Comparison of ENCODE assay signal across 10 cellular contexts in the genomic region with DNA sequence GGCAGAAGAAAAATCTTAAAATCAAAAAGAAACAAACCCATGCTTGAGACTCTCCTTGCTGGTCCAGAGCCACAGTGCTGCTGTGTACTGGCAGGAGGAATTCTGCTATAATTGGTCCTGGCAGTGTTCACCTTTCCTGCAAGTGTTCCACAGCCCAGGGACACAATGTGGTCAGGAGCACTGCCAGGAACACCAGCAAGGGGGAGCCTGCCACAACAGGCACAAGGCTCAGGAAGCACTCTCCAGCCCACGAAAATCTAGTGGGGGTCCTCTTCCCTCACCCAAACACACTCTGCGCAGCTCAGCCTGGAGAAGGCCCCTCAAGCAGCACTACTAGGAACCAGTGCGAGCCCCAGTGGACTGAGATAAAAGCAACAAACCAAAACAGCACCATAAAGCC.
DNase-seq lines count a peak whose midpoint lies in the region; ATAC-seq and TF ChIP-seq lines count a peak whose summit lies in the region.
"Had no signal": no experiment of that assay in that cellular context is flagged by ENCODE, and none has a peak within 500 bp of the region (broad histone marks: within the 10 kb centered on the region; RNA-seq: fewer than 3 reads in every experiment).

No MANE protein-coding gene starts in this region.

- no peaks in the 10 kb centered on the region for H3K36me3 ChIP-seq in colonic mucosa

- no peak overlapping the region for H3K4me3 ChIP-seq in fibroblast of mammary gland (ENCODE audit: control insufficient read depth, low read depth, low read length)
- no peak overlapping the region for H3K4me3 ChIP-seq in colonic mucosa

- H3K36me3 Mint-ChIP-seq in nephron progenitor cell (ENCODE audit: low read depth): peaks cover 70% of the 10 kb centered on the region

- peak; percentile 50 for DNase-seq in D341Med (ENCODE audit: low spot score)
- DNase-seq in UCSD-AML1 (lab: John Stamatoyannopoulos, UW; ENCODE audit: unreplicated experiment): peak; percentile 15
- peak; percentile 39 for DNase-seq in fibroblast of mammary gland (ENCODE audit: low read depth)
- peak; percentile 4 for DNase-seq in nephron progenitor cell
- no peak for DNase-seq in colonic mucosa
- no peak for DNase-seq in NCI-H748 treated with DMSO at 0.1 percent for 48 hours (lab: John Stamatoyannopoulos, UW)
- DNase-seq: activated CD4-positive, CD25-positive, alpha-beta regulatory T cell; GF-D8 had no signal

- H3K4me1 ChIP-seq in colonic mucosa: no peaks in the 10 kb centered on the region

- no peaks in the 10 kb centered on the region for H3K27me3 ChIP-seq in colonic mucosa

- H3K9me3 Mint-ChIP-seq in nephron progenitor cell: peaks cover 17% of the 10 kb centered on the region

- TF ChIP-seq CTCF in fibroblast of mammary gland (conservative IDR thresholded peaks at IDR 0.05; ENCODE audit: control insufficient read depth, insufficient read depth, low read depth, low read length) (peak; percentile 19), nephron progenitor cell (IDR thresholded peaks at IDR 0.05) (no peak), colonic mucosa (IDR thresholded peaks at IDR 0.05) (no peak)

- no peaks in the 10 kb centered on the region for H3K27me3 Mint-ChIP-seq in nephron progenitor cell (ENCODE audit: low read depth, poor library complexity)

- H3K4me3 Mint-ChIP-seq in nephron progenitor cell: no peak overlapping the region

- no peak overlapping the region for H3K27ac ChIP-seq in colonic mucosa

- intact Hi-C loops in colonic mucosa (cut with DNase I): no loop called here

- H3K9me3 ChIP-seq in colonic mucosa: no peaks in the 10 kb centered on the region

- ATAC-seq in HG03571 (IDR thresholded peaks at IDR 0.05; ENCODE audit: unreplicated experiment): no peak
- ATAC-seq in HG03159 (IDR thresholded peaks at IDR 0.05; ENCODE audit: unreplicated experiment): no peak

- no peak overlapping the region for H3K9ac ChIP-seq in colonic mucosa (ENCODE audit: low read depth in 2 of 2, low read length in 2 of 2)

- no peak overlapping the region for H3K27ac Mint-ChIP-seq in nephron progenitor cell

- no peaks in the 10 kb centered on the region for H3K4me1 Mint-ChIP-seq in nephron progenitor cell

Comparison
In these comparisons a context has a peak if more than half of its experiments do, and no peak if none do; other contexts are left out.
1. DNase-seq: peak in D341Med (single experiment), UCSD-AML1 (single experiment), fibroblast of mammary gland (single experiment) and nephron progenitor cell (single experiment); none in colonic mucosa (single experiment) and NCI-H748 treated with DMSO at 0.1 percent for 48 hours (single experiment).